1 cellular context compared by ENCODE assay signal in the genomic region with DNA sequence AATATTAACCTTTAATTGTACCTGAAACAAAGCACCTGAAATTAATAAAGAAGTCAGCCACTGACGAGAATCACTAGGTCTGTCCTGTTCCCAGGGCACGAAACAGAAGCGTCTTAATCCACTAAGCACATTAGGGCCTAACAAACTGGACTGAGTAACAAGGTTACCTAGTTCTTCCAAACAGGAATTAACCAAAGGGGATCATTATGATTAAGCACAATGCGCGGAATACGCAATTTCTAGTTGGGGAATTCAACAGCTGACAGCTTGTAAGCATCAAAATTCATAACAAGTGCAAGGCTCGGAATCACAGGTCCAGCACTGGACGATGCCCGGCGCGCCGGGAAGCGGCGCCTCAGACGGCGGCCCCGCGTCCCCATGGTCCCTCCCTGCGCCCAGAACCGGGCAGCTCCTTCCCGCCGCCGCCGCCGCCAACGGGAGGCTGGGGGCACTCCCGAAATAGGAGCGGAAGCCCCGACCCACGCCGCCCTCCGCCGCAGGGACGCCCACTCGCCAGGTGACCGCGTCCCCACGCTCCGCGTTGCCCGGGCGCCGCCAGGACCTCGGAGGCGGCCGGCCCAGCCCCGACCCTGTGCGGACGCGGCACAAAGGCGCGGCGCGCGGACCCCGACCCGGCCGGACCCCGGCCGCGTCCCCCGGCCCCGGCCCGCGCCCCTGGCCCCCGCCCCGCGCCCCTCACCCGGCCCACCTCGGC.
TF ChIP-seq lines count a peak whose summit lies in the region.

No MANE protein-coding gene starts in this region.

TF ChIP-seq in K562, 482 proteins besides CTCF, POLR2A, EP300 and RAD21 (continued from another document and continues in another):
- TF ChIP-seq ZBTB11 (CRISPR knock-in tag; IDR thresholded peaks at IDR 0.05) (no peak), RBFOX2 (IDR thresholded peaks at IDR 0.05; ENCODE audit: low read depth, low read length) (no peak), MAFF (IDR thresholded peaks at IDR 0.05; ENCODE audit: low read length) (no peak), ZNF184 (CRISPR knock-in tag; IDR thresholded peaks at IDR 0.05) (no peak), FOXM1 (IDR thresholded peaks at IDR 0.05; ENCODE audit: low read depth) (no peak), FOXM1 (CRISPR knock-in tag; IDR thresholded peaks at IDR 0.05; ENCODE audit: low read depth) (no peak), CBFA2T2 (conservative IDR thresholded peaks at IDR 0.05) (no peak), HMBOX1 (IDR thresholded peaks at IDR 0.05) (peak; percentile 81; the same call in 1 of the 2 replicates), KLF10 (CRISPR knock-in tag; IDR thresholded peaks at IDR 0.05) (no peak), MAZ (CRISPR knock-in tag; conservative IDR thresholded peaks at IDR 0.05 in 1 of 2, IDR thresholded peaks at IDR 0.05 in 1 of 2) (no peak), CREM (IDR thresholded peaks at IDR 0.05; ENCODE audit: low read depth) (no peak), POU5F1 (IDR thresholded peaks at IDR 0.05; ENCODE audit: borderline replicate concordance, low read depth, low read length, partially characterized antibody) (no peak), L3MBTL2 (IDR thresholded peaks at IDR 0.05) (0 out of 2 replicates have a peak, but pooled peaks have one; percentile 43), ZBTB12 (CRISPR knock-in tag; IDR thresholded peaks at IDR 0.05) (no peak), HNRNPK (IDR thresholded peaks at IDR 0.05; ENCODE audit: low read depth, low read length, poor library complexity, severe bottlenecking) (no peak), TBP (optimal IDR thresholded peaks at IDR 0.05; ENCODE audit: low read depth, low read length) (no peak), UBTF (IDR thresholded peaks at IDR 0.05; ENCODE audit: borderline replicate concordance in 1 of 2, low read depth in 2 of 2, low read length in 2 of 2) (peak; percentile 19 to 21; a peak in 2 of 4 replicates), TEAD2 (tag; IDR thresholded peaks at IDR 0.05) (no peak), ZNF707 (CRISPR knock-in tag; conservative IDR thresholded peaks at IDR 0.05) (no peak), SREBF2 (CRISPR knock-in tag; IDR thresholded peaks at IDR 0.05) (no peak), ELF1 (tag; IDR thresholded peaks at IDR 0.05) (no peak), GATAD2A (IDR thresholded peaks at IDR 0.05) (no peak), ZEB2 (IDR thresholded peaks at IDR 0.05) (no peak), FIP1L1 (IDR thresholded peaks at IDR 0.05; ENCODE audit: low read depth, low read length, poor library complexity, severe bottlenecking) (no peak), MECOM (CRISPR knock-in tag; IDR thresholded peaks at IDR 0.05) (no peak), NR2C2 (CRISPR knock-in tag; IDR thresholded peaks at IDR 0.05) (no peak), NR2C2 (tag; IDR thresholded peaks at IDR 0.05) (no peak), POLR2G (IDR thresholded peaks at IDR 0.05; ENCODE audit: low read depth, low read length) (peak; percentile 16; the same call in 1 of the 2 replicates), ZBTB1 (CRISPR knock-in tag; IDR thresholded peaks at IDR 0.05; ENCODE audit: borderline replicate concordance, low read depth) (no peak), MBD2 (IDR thresholded peaks at IDR 0.05; ENCODE audit: borderline replicate concordance, low read depth) (no peak), NONO (IDR thresholded peaks at IDR 0.05; ENCODE audit: low read depth in 2 of 2, low read length in 1 of 2) (no peak), BCL6 (CRISPR knock-in tag; IDR thresholded peaks at IDR 0.05) (no peak), ZNF584 (CRISPR knock-in tag; IDR thresholded peaks at IDR 0.05; ENCODE audit: low read depth) (no peak), ETS2 (tag; IDR thresholded peaks at IDR 0.05; ENCODE audit: borderline replicate concordance, poor library complexity, severe bottlenecking) (no peak), PRDM10 (IDR thresholded peaks at IDR 0.05; ENCODE audit: partially characterized antibody) (peak; percentile 36), ZNF583 (CRISPR knock-in tag; IDR thresholded peaks at IDR 0.05) (no peak), TAF9B (IDR thresholded peaks at IDR 0.05; ENCODE audit: partially characterized antibody) (no peak), NR2C1 (IDR thresholded peaks at IDR 0.05) (no peak), NR2C1 (tag; IDR thresholded peaks at IDR 0.05) (no peak), TBL1XR1 (IDR thresholded peaks at IDR 0.05; ENCODE audit: low read length in 2 of 2) (no peak), NCOA4 (IDR thresholded peaks at IDR 0.05; ENCODE audit: partially characterized antibody) (no peak), CCAR2 (IDR thresholded peaks at IDR 0.05; ENCODE audit: low read depth, low read length) (no peak), NR4A1 (CRISPR knock-in tag; IDR thresholded peaks at IDR 0.05) (no peak), NR4A1 (tag; IDR thresholded peaks at IDR 0.05) (no peak), SOX6 (IDR thresholded peaks at IDR 0.05) (no peak), LCOR (CRISPR knock-in tag; IDR thresholded peaks at IDR 0.05) (no peak), CHAMP1 (IDR thresholded peaks at IDR 0.05) (no peak), RBM17 (IDR thresholded peaks at IDR 0.05; ENCODE audit: borderline replicate concordance, low read depth, low read length) (no peak), ZNF785 (CRISPR knock-in tag; IDR thresholded peaks at IDR 0.05) (no peak), ZC3H8 (IDR thresholded peaks at IDR 0.05) (no peak)
- TF ChIP-seq, protein P1, sequence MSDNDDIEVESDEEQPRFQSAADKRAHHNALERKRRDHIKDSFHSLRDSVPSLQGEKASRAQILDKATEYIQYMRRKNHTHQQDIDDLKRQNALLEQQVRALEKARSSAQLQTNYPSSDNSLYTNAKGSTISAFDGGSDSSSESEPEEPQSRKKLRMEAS (CRISPR knock-in tag; IDR thresholded peaks at IDR 0.05) = 0 out of 2 replicates have a peak, but pooled peaks have one; percentile 11
- TF ChIP-seq, protein P2, sequence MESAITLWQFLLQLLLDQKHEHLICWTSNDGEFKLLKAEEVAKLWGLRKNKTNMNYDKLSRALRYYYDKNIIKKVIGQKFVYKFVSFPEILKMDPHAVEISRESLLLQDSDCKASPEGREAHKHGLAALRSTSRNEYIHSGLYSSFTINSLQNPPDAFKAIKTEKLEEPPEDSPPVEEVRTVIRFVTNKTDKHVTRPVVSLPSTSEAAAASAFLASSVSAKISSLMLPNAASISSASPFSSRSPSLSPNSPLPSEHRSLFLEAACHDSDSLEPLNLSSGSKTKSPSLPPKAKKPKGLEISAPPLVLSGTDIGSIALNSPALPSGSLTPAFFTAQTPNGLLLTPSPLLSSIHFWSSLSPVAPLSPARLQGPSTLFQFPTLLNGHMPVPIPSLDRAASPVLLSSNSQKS (CRISPR knock-in tag; IDR thresholded peaks at IDR 0.05) = no peak
- TF ChIP-seq, protein P3, sequence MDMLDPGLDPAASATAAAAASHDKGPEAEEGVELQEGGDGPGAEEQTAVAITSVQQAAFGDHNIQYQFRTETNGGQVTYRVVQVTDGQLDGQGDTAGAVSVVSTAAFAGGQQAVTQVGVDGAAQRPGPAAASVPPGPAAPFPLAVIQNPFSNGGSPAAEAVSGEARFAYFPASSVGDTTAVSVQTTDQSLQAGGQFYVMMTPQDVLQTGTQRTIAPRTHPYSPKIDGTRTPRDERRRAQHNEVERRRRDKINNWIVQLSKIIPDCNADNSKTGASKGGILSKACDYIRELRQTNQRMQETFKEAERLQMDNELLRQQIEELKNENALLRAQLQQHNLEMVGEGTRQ (CRISPR knock-in tag; IDR thresholded peaks at IDR 0.05) = no peak
